1 cellular context compared by ENCODE assay signal in genomic region chr10:4655406-4655805, GRCh38.
TF ChIP-seq lines count a peak whose summit lies in the region.

No MANE protein-coding gene starts in this region.

TF ChIP-seq in HEK293, 187 proteins besides CTCF, POLR2A, EP300 and RAD21 (continued from another document):
- no peak for TF ChIP-seq ZSCAN5A (tag by site-specific recombination; IDR thresholded peaks at IDR 0.05)
- no peak for TF ChIP-seq TSHZ1 (tag by site-specific recombination; IDR thresholded peaks at IDR 0.05; ENCODE audit: borderline replicate concordance)
- no peak for TF ChIP-seq ZNF473 (tag by site-specific recombination; IDR thresholded peaks at IDR 0.05)
- TF ChIP-seq ZNF76 (tag by site-specific recombination; IDR thresholded peaks at IDR 0.05; ENCODE audit: borderline replicate concordance, low read depth) = no peak
- TF ChIP-seq HIC1 (tag by site-specific recombination; IDR thresholded peaks at IDR 0.05) = no peak
- no peak for TF ChIP-seq ZNF280D (tag by site-specific recombination; IDR thresholded peaks at IDR 0.05)
- TF ChIP-seq ZNF146 (tag by site-specific recombination; IDR thresholded peaks at IDR 0.05) = no peak
- no peak for TF ChIP-seq ZNF214 (tag by site-specific recombination; IDR thresholded peaks at IDR 0.05; ENCODE audit: borderline replicate concordance)
- TF ChIP-seq OSR2 (tag by site-specific recombination; IDR thresholded peaks at IDR 0.05) = no peak
